9 cellular contexts compared by ENCODE assay signal in genomic region chr19:58059003-58059671, GRCh38. TPM values are rescaled to one million over a fixed set of nuclear protein-coding genes. Genes with fewer than 3 reads are reported as not detected.
DNase-seq lines count a peak whose midpoint lies in the region; ATAC-seq and TF ChIP-seq lines count a peak whose summit lies in the region.
"Had no signal": no experiment of that assay in that cellular context is flagged by ENCODE, and none has a peak within 500 bp of the region (broad histone marks: within the 10 kb centered on the region; RNA-seq: fewer than 3 reads in every experiment).

TSS of gene ZNF135 (plus strand) at chr19:58059282. CDS start at chr19:58060003, 721 bp downstream.

- peak within 1 kb of the TSS; percentile 65 for H3K4me3 ChIP-seq in lower lobe of right lung

- H3K27ac ChIP-seq in lower lobe of right lung, result peak within 1 kb of the TSS; percentile 87
- H3K27ac ChIP-seq: C4-2B had no signal

- ATAC-seq in activated CD8-positive, alpha-beta T cell treated with anti-CD3 and anti-CD28 coated beads for 36 hours, result peak; percentile 95
- ATAC-seq in lower lobe of right lung, result peak; percentile 89 to 96
- ATAC-seq in GM21529 (IDR thresholded peaks at IDR 0.05; ENCODE audit: unreplicated experiment), result no peak
- no peak for ATAC-seq in HG03045 (IDR thresholded peaks at IDR 0.05; ENCODE audit: unreplicated experiment)

- intact Hi-C loops in activated CD8-positive, alpha-beta T cell treated with anti-CD3 and anti-CD28 coated beads for 36 hours (cut with micrococcal nuclease), result no loop called here
- intact Hi-C loops in lower lobe of right lung (cut with DNase I), result no loop called here

- peak within 1 kb of the TSS; percentile 75 for H3K4me3 Mint-ChIP-seq in activated CD8-positive, alpha-beta T cell treated with anti-CD3 and anti-CD28 coated beads for 36 hours

- CTCF ChIA-PET in activated CD8-positive, alpha-beta T cell treated with anti-CD3 and anti-CD28 coated beads for 36 hours (lab: Charles Lee), result interaction anchor here (0.9 to 1.2 kb wide), 3 partner anchors 37 to 124 kb away, joined by 3 to 5 read pairs (median 3); partner anchors contain the start of gene ZNF274

- H3K4me1 Mint-ChIP-seq in activated CD8-positive, alpha-beta T cell treated with anti-CD3 and anti-CD28 coated beads for 36 hours (ENCODE audit: low read depth), result peaks cover 3% of the 10 kb centered on the region

- H3K4me1 ChIP-seq in lower lobe of right lung, result no peaks in the 10 kb centered on the region

- peaks cover 11% of the 10 kb centered on the region for H3K9me3 ChIP-seq in lower lobe of right lung

- POLR2A ChIA-PET in activated CD8-positive, alpha-beta T cell treated with anti-CD3 and anti-CD28 coated beads for 36 hours (lab: Charles Lee), result interaction anchor here (0.8 to 1.2 kb wide), 3 partner anchors 9 to 57 kb away, joined by 3 to 4 read pairs (median 3); no protein-coding TSS in a partner anchor

- peaks cover 46% of the 10 kb centered on the region for H3K9me3 Mint-ChIP-seq in activated CD8-positive, alpha-beta T cell treated with anti-CD3 and anti-CD28 coated beads for 36 hours

- peaks cover 18% of the 10 kb centered on the region for H3K27me3 Mint-ChIP-seq in activated CD8-positive, alpha-beta T cell treated with anti-CD3 and anti-CD28 coated beads for 36 hours

- TF ChIP-seq CTCF in activated CD8-positive, alpha-beta T cell treated with anti-CD3 and anti-CD28 coated beads for 36 hours (IDR thresholded peaks at IDR 0.05), result no peak
- TF ChIP-seq CTCF in lower lobe of right lung (IDR thresholded peaks at IDR 0.05), result no peak

- no peaks in the 10 kb centered on the region for H3K27me3 ChIP-seq in lower lobe of right lung (ENCODE audit: low read depth)

- DNase-seq in NCI-H1436 (lab: John Stamatoyannopoulos, UW), result peak; percentile 39
- no peak for DNase-seq in NCI-H1436 treated with DMSO at 0.1 percent for 48 hours (lab: John Stamatoyannopoulos, UW)
- DNase-seq in activated CD8-positive, alpha-beta T cell treated with anti-CD3 and anti-CD28 coated beads for 36 hours, result peak; percentile 81
- peak; percentile 9 for DNase-seq in effector CD4-positive, alpha-beta T cell
- DNase-seq in lower lobe of right lung, result peak; percentile 83
- peak; percentile 65 for DNase-seq in stimulated activated CD4-positive, alpha-beta T cell treated with anti-CD3 and anti-CD28 coated beads, Interleukin-1b, Interleukin-23, amount 100 ng/mL, for 48 hours

- H3K27ac Mint-ChIP-seq in activated CD8-positive, alpha-beta T cell treated with anti-CD3 and anti-CD28 coated beads for 36 hours, result peak within 1 kb of the TSS; percentile 78

- H3K36me3 ChIP-seq in lower lobe of right lung, result no peaks in the 10 kb centered on the region

- H3K36me3 Mint-ChIP-seq in activated CD8-positive, alpha-beta T cell treated with anti-CD3 and anti-CD28 coated beads for 36 hours (ENCODE audit: low read depth), result peaks cover 39% of the 10 kb centered on the region

RNA-seq across cellular contexts. Expression of gene ZNF135, which starts in this region (rescaled TPM):
- 1 to 10 TPM; 1.2 to 1.4 TPM for total RNA-seq in activated CD8-positive, alpha-beta T cell treated with anti-CD3 and anti-CD28 coated beads for 36 hours
- 3.6 TPM for total RNA-seq in lower lobe of right lung

Comparison
In these comparisons a context has a peak if more than half of its experiments do, and no peak if none do; other contexts are left out.
1. ATAC-seq: peak in activated CD8-positive, alpha-beta T cell treated with anti-CD3 and anti-CD28 coated beads for 36 hours (single experiment) and lower lobe of right lung (2 of 2); none in GM21529 (single experiment) and HG03045 (single experiment).